15 cellular contexts compared by ENCODE assay signal in the genomic region with DNA sequence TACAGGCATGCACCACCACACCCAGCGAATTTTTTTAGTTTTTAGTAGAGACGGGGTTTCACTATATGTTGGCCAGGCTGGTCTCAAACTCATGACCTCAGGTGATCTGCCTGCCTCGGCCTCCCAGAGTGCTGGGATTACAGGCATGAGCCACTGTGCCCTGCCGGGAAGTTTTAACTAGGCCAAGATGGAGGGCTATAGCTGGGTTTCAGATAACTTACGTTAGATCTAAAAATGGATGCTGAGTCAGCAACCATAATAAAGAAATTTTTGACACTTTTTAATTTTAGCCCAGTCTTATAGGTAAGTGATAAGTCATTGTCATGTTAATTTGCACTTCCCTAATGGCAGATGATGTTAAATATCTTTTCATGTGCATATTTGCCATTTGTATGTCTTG. TPM values are rescaled to one million over a fixed set of nuclear protein-coding genes. Genes with fewer than 3 reads are reported as not detected.
DNase-seq lines count a peak whose midpoint lies in the region; ATAC-seq and TF ChIP-seq lines count a peak whose summit lies in the region.
"Had no signal": no experiment of that assay in that cellular context is flagged by ENCODE, and none has a peak within 500 bp of the region (broad histone marks: within the 10 kb centered on the region; RNA-seq: fewer than 3 reads in every experiment).

No MANE protein-coding gene starts in this region.

- no peaks in the 10 kb centered on the region for H3F3A ChIP-seq in neural progenitor cell (ENCODE audit: low read depth)

- H3K9me3 Mint-ChIP-seq in WTC11 (no peaks in the 10 kb centered on the region), nephron (no peaks in the 10 kb centered on the region), neural progenitor cell (peaks cover 47% of the 10 kb centered on the region)
- peaks cover 7% of the 10 kb centered on the region for H3K9me3 Mint-ChIP-seq in stimulated activated memory B cell treated with anti-CD40 and anti-IgM and Interleukin-4, amounts not matched to agents 10 μg/mL and 1 μg/mL and 100 μg/mL, for 72 hours
- H3K9me3 Mint-ChIP-seq: GM23338 had no signal

- intact Hi-C loops in stomach (cut with DNase I; ENCODE audit: low total_unique reads): no loop called here

- H3K27ac Mint-ChIP-seq in WTC11 (0 out of 2 replicates have a peak overlapping the region, but pooled peaks have one; percentile 19), nephron (peak overlapping the region; percentile 11 to 31 (median 29)), neural progenitor cell (no peak overlapping the region)
- peak overlapping the region; percentile 56 for H3K27ac Mint-ChIP-seq in stimulated activated memory B cell treated with anti-CD40 and anti-IgM and Interleukin-4, amounts not matched to agents 10 μg/mL and 1 μg/mL and 100 μg/mL, for 72 hours

- H3K4me1 Mint-ChIP-seq in WTC11 (peaks cover 60% of the 10 kb centered on the region), nephron (peaks cover 55% of the 10 kb centered on the region), neural progenitor cell (no peaks in the 10 kb centered on the region)
- peaks cover 63% of the 10 kb centered on the region for H3K4me1 Mint-ChIP-seq in stimulated activated memory B cell treated with anti-CD40 and anti-IgM and Interleukin-4, amounts not matched to agents 10 μg/mL and 1 μg/mL and 100 μg/mL, for 72 hours

- ATAC-seq in WTC11: no peak
- ATAC-seq in stimulated activated memory B cell treated with anti-CD40 and anti-IgM and Interleukin-4, amounts not matched to agents 10 μg/mL and 1 μg/mL and 100 μg/mL, for 72 hours: no peak

- H3K36me3 Mint-ChIP-seq in WTC11 (no peaks in the 10 kb centered on the region), nephron (ENCODE audit: low read depth) (peaks cover 57% of the 10 kb centered on the region), neural progenitor cell (peaks cover 61% of the 10 kb centered on the region)
- H3K36me3 Mint-ChIP-seq in stimulated activated memory B cell treated with anti-CD40 and anti-IgM and Interleukin-4, amounts not matched to agents 10 μg/mL and 1 μg/mL and 100 μg/mL, for 72 hours: peaks cover 36% of the 10 kb centered on the region

- H3K27me3 Mint-ChIP-seq in WTC11 (ENCODE audit: low read depth) (no peaks in the 10 kb centered on the region), nephron (ENCODE audit: low read depth) (no peaks in the 10 kb centered on the region), neural progenitor cell (ENCODE audit: insufficient read depth, low read depth) (peaks cover 2% of the 10 kb centered on the region)
- no peaks in the 10 kb centered on the region for H3K27me3 Mint-ChIP-seq in stimulated activated memory B cell treated with anti-CD40 and anti-IgM and Interleukin-4, amounts not matched to agents 10 μg/mL and 1 μg/mL and 100 μg/mL, for 72 hours

- H3K4me2 ChIP-seq in KMS-11: 0 out of 2 replicates have a peak overlapping the region, but pooled peaks have one; percentile 5
- no peak overlapping the region for H3K4me2 ChIP-seq in neural progenitor cell
- H3K4me2 ChIP-seq: GM23338 had no signal

- CTCF ChIA-PET in WTC11 (lab: Charles Lee): interaction anchor here (0.7 to 1.5 kb wide), 3 partner anchors 49 to 1387 kb away, joined by 3 read pairs; a partner anchor contains a TSS

- no peak for TF ChIP-seq POLR2A in stomach (IDR thresholded peaks at IDR 0.05)

- peaks cover 35% of the 10 kb centered on the region for H3K4me1 ChIP-seq in KMS-11 (ENCODE audit: low read depth, poor library complexity, severe bottlenecking)
- H3K4me1 ChIP-seq in stomach: peaks cover 14 to 68% (median 43%) of the 10 kb centered on the region in 4 donors
- H3K4me1 ChIP-seq in neural progenitor cell: peaks cover 7% of the 10 kb centered on the region

- DNase-seq in WTC11 (ENCODE audit: low spot score) (no peak), stomach (no peak), neural progenitor cell (ENCODE audit: low spot score) (no peak)
- no peak for DNase-seq in NK-92 treated with Interleukin-12 subunit alpha and Interleukin-12 subunit beta, amount 100 ng/mL, for 24 hours (lab: John Stamatoyannopoulos, UW)
- DNase-seq: DMS 273 treated with DMSO at 0.1 percent for 48 hours, GF-D8, Kasumi-1, NCI-H1930, NCI-H2171, NCI-H446 treated with DMSO at 0.1 percent for 48 hours had no signal

- H4K20me1 ChIP-seq in KMS-11 (ENCODE audit: insufficient read depth) (0 out of 2 replicates have a peak, but pooled peaks cover 5% of the 10 kb centered on the region), neural progenitor cell (ENCODE audit: low read depth) (peaks cover 33% of the 10 kb centered on the region)

- H2AFZ ChIP-seq in KMS-11 (ENCODE audit: low read depth) (no peak overlapping the region), neural progenitor cell (replicated peaks) (no peak overlapping the region)
- H2AFZ ChIP-seq: GM23338 had no signal

- H3K9ac ChIP-seq in KMS-11 (no peak overlapping the region), neural progenitor cell (no peak overlapping the region)

- H3K4me3 ChIP-seq in KMS-11 (IDR thresholded peaks at IDR 0.05; ENCODE audit: insufficient read depth, low read depth, low read length): no peak overlapping the region
- no peak overlapping the region for H3K4me3 ChIP-seq in stomach
- no peak overlapping the region for H3K4me3 ChIP-seq in neural progenitor cell
- H3K4me3 ChIP-seq: GM23338, SJSA1 had no signal

- H3K27me3 ChIP-seq in KMS-11 (ENCODE audit: insufficient read depth, low read depth) (no peaks in the 10 kb centered on the region), stomach (no peaks in the 10 kb centered on the region), neural progenitor cell (no peaks in the 10 kb centered on the region)
- H3K27me3 ChIP-seq: SJSA1 had no signal

- WGBS in stomach, 5 donors: 80 to 96% (median 88%) methylated on average over 5 of the region's 5 CpGs

- POLR2A ChIA-PET in WTC11 (lab: Charles Lee): no interaction called here

- H3K9me3 ChIP-seq in stomach (no peaks in the 10 kb centered on the region), neural progenitor cell (ENCODE audit: low read depth) (no peaks in the 10 kb centered on the region)
- H3K9me3 ChIP-seq: SJSA1 had no signal

- TF ChIP-seq CTCF in KMS-11 (conservative IDR thresholded peaks at IDR 0.05; ENCODE audit: low read depth, low read length) (no peak), WTC11 (IDR thresholded peaks at IDR 0.05) (no peak), nephron (IDR thresholded peaks at IDR 0.05; ENCODE audit: unreplicated experiment in 3 of 3) (no peak), stomach (IDR thresholded peaks at IDR 0.05) (no peak), neural progenitor cell (IDR thresholded peaks at IDR 0.05) (no peak)

- H3K4me3 Mint-ChIP-seq in WTC11 (no peak overlapping the region), nephron (no peak overlapping the region), neural progenitor cell (no peak overlapping the region)
- H3K4me3 Mint-ChIP-seq in stimulated activated memory B cell treated with anti-CD40 and anti-IgM and Interleukin-4, amounts not matched to agents 10 μg/mL and 1 μg/mL and 100 μg/mL, for 72 hours: no peak overlapping the region
- H3K4me3 Mint-ChIP-seq: GM23338 had no signal

- H3K36me3 ChIP-seq in KMS-11 (ENCODE audit: insufficient read depth): no peaks in the 10 kb centered on the region
- no peaks in the 10 kb centered on the region for H3K36me3 ChIP-seq in stomach
- no peaks in the 10 kb centered on the region for H3K36me3 ChIP-seq in neural progenitor cell
- H3K36me3 ChIP-seq: SJSA1 had no signal

- H3K79me2 ChIP-seq in KMS-11 (ENCODE audit: insufficient read depth, low read depth) (peaks cover 65% of the 10 kb centered on the region; the same call in 1 of the 2 replicates), neural progenitor cell (ENCODE audit: low read depth) (peaks cover 100% of the 10 kb centered on the region)

- TF ChIP-seq EP300 in stomach (IDR thresholded peaks at IDR 0.05): no peak

- no peak overlapping the region for H3K27ac ChIP-seq in KMS-11
- H3K27ac ChIP-seq in stomach: peak overlapping the region in 1 of 5 donors; percentile 0
- H3K27ac ChIP-seq in neural progenitor cell: no peak overlapping the region
- H3K27ac ChIP-seq: SJSA1 had no signal

TF ChIP-seq in WTC11, 78 proteins besides CTCF, POLR2A, EP300 and RAD21 (continues in another document):
- no peak for TF ChIP-seq GABPB1 (CRISPR knock-in tag; IDR thresholded peaks at IDR 0.05)
- TF ChIP-seq GRHL2 (CRISPR knock-in tag; IDR thresholded peaks at IDR 0.05; ENCODE audit: insufficient replicate concordance, severe bottlenecking): no peak
- TF ChIP-seq IRF2 (CRISPR knock-in tag; IDR thresholded peaks at IDR 0.05; ENCODE audit: borderline replicate concordance, low read depth): no peak
- TF ChIP-seq TEAD1 (CRISPR knock-in tag; IDR thresholded peaks at IDR 0.05): no peak
- TF ChIP-seq, protein P1, sequence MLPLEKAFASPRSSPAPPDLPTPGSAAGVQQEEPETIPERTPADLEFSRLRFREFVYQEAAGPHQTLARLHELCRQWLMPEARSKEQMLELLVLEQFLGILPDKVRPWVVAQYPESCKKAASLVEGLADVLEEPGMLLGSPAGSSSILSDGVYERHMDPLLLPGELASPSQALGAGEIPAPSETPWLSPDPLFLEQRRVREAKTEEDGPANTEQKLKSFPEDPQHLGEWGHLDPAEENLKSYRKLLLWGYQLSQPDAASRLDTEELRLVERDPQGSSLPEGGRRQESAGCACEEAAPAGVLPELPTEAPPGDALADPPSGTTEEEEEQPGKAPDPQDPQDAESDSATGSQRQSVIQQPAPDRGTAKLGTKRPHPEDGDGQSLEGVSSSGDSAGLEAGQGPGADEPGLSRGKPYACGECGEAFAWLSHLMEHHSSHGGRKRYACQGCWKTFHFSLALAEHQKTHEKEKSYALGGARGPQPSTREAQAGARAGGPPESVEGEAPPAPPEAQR (CRISPR knock-in tag; IDR thresholded peaks at IDR 0.05): no peak
- TF ChIP-seq, protein P2, sequence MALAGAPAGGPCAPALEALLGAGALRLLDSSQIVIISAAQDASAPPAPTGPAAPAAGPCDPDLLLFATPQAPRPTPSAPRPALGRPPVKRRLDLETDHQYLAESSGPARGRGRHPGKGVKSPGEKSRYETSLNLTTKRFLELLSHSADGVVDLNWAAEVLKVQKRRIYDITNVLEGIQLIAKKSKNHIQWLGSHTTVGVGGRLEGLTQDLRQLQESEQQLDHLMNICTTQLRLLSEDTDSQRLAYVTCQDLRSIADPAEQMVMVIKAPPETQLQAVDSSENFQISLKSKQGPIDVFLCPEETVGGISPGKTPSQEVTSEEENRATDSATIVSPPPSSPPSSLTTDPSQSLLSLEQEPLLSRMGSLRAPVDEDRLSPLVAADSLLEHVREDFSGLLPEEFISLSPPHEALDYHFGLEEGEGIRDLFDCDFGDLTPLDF (CRISPR knock-in tag; IDR thresholded peaks at IDR 0.05): no peak

RNA-seq across cellular contexts. Expression of a gene that starts 14.4 kb away (rescaled TPM):
- total RNA-seq in WTC11 (2021) (30.7 to 36.9 TPM (median 30.7 TPM) in 3 replicates), stomach (100 to 1,000 TPM in 1 of 5 donors, 10 to 100 TPM in 3, 1 to 10 TPM in 1; 8.9 to 134 (median 55.5) TPM), neural progenitor cell (ENCODE audit: low replicate concordance) (79.1 and 99.1 TPM in 2 replicates)
- 1 to 10 TPM; 2.3 to 7.1 (median 4.3) TPM for polyA plus RNA-seq in stomach
